Comparison of ENCODE assay signal across 12 cellular contexts in genomic region chr22:38881997-38882396, GRCh38. TPM values are rescaled to one million over a fixed set of nuclear protein-coding genes. Genes with fewer than 3 reads are reported as not detected.
DNase-seq lines count a peak whose midpoint lies in the region; ATAC-seq and TF ChIP-seq lines count a peak whose summit lies in the region.
"Had no signal": no experiment of that assay in that cellular context is flagged by ENCODE, and none has a peak within 500 bp of the region (broad histone marks: within the 10 kb centered on the region; RNA-seq: fewer than 3 reads in every experiment).

No MANE protein-coding gene starts in this region.

- intact Hi-C loops in Right ventricle myocardium superior (cut with DNase I), result no loop called here
- intact Hi-C loops in uterus (cut with DNase I; ENCODE audit: low total_unique reads), result no loop called here

- H3K27ac Mint-ChIP-seq in activated CD4-positive, alpha-beta T cell treated with anti-CD3 and anti-CD28 coated beads, Interleukin-2, amount 10 ng/mL, durations not matched to agents 7 days and 5 days, result peak overlapping the region; percentile 46
- H3K27ac Mint-ChIP-seq: activated naive CD4-positive, alpha-beta T cell treated with anti-CD3 and anti-CD28 coated beads, Interleukin-2, amount 50 U/mL, for 72 hours had no signal

- no peak overlapping the region for H3K9ac ChIP-seq in parathyroid adenoma

- peak; percentile 16 for ATAC-seq in Right ventricle myocardium superior (ENCODE audit: poor library complexity)
- ATAC-seq in GM21360 (IDR thresholded peaks at IDR 0.05; ENCODE audit: unreplicated experiment), result no peak
- ATAC-seq in GM19397 (IDR thresholded peaks at IDR 0.05; ENCODE audit: unreplicated experiment), result no peak
- ATAC-seq: activated naive CD4-positive, alpha-beta T cell treated with anti-CD3 and anti-CD28 coated beads, Interleukin-2, amount 50 U/mL, for 72 hours; stimulated activated naive CD8-positive, alpha-beta T cell treated with anti-CD3 and anti-CD28 coated beads, Interleukin-15, Interleukin-2, amounts not matched to agents 100 U/mL and 50 U/mL, for 24 hours had no signal

- no peaks in the 10 kb centered on the region for H3K27me3 ChIP-seq in parathyroid adenoma (ENCODE audit: control insufficient read depth, insufficient read depth, low read length)
- H3K27me3 ChIP-seq in uterus, result no peaks in the 10 kb centered on the region

- H3K36me3 Mint-ChIP-seq in activated CD4-positive, alpha-beta T cell treated with anti-CD3 and anti-CD28 coated beads, Interleukin-2, amount 10 ng/mL, durations not matched to agents 7 days and 5 days (ENCODE audit: low read depth), result no peaks in the 10 kb centered on the region
- H3K36me3 Mint-ChIP-seq: activated naive CD4-positive, alpha-beta T cell treated with anti-CD3 and anti-CD28 coated beads, Interleukin-2, amount 50 U/mL, for 72 hours had no signal

- H3K4me3 ChIP-seq in parathyroid adenoma (ENCODE audit: low read depth, low read length) (no peak overlapping the region), uterus (no peak overlapping the region)

- no peak for DNase-seq in activated CD4-positive, alpha-beta T cell treated with anti-CD3 and anti-CD28 coated beads, Interleukin-2, amount 10 ng/mL, durations not matched to agents 7 days and 5 days
- DNase-seq in activated CD4-positive, alpha-beta T cell treated with anti-CD3 and anti-CD28 coated beads, Interleukin-2, amount 50 U/mL, for 1 hour, result no peak
- DNase-seq in Right ventricle myocardium superior (no peak), uterus (no peak), kidney glomerular epithelial cell (lab: John Stamatoyannopoulos, UW) (no peak)
- DNase-seq: effector CD4-positive, alpha-beta T cell; stimulated activated CD4-positive, alpha-beta T cell treated with anti-CD3 and anti-CD28 coated beads, Interleukin-4, amount 100 ng/mL, for 4 hours; stimulated activated naive CD8-positive, alpha-beta T cell treated with anti-CD3 and anti-CD28 coated beads, Interleukin-15, Interleukin-2, amounts not matched to agents 100 U/mL and 50 U/mL, for 24 hours had no signal

- H3K4me1 ChIP-seq in parathyroid adenoma, result peaks cover 15% of the 10 kb centered on the region
- peaks cover 0 to 10% of the 10 kb centered on the region in 2 donors for H3K4me1 ChIP-seq in uterus

- peak overlapping the region; percentile 95 for H3K27ac ChIP-seq in parathyroid adenoma
- H3K27ac ChIP-seq in uterus, result peak overlapping the region; percentile 77 to 80

- H3K4me1 Mint-ChIP-seq in activated CD4-positive, alpha-beta T cell treated with anti-CD3 and anti-CD28 coated beads, Interleukin-2, amount 10 ng/mL, durations not matched to agents 7 days and 5 days, result peaks cover 19% of the 10 kb centered on the region

- H3K9me3 ChIP-seq in parathyroid adenoma (ENCODE audit: control insufficient read depth, low read length), result no peaks in the 10 kb centered on the region
- H3K9me3 ChIP-seq in uterus, result no peaks in the 10 kb centered on the region

- CTCF ChIA-PET in activated CD4-positive, alpha-beta T cell treated with anti-CD3 and anti-CD28 coated beads, Interleukin-2, amount 10 ng/mL, durations not matched to agents 7 days and 5 days (lab: Charles Lee), result interaction anchor here (4.2 kb wide), 1 partner anchor 12 kb away, joined by 22 read pairs; no protein-coding TSS in a partner anchor

- H3K79me2 ChIP-seq in parathyroid adenoma, result no peaks in the 10 kb centered on the region

- POLR2A ChIA-PET in activated CD4-positive, alpha-beta T cell treated with anti-CD3 and anti-CD28 coated beads, Interleukin-2, amount 10 ng/mL, durations not matched to agents 7 days and 5 days (lab: Charles Lee), result interaction anchor here (0.6 kb wide), 1 partner anchor 39 kb away, joined by 5 read pairs; no protein-coding TSS in a partner anchor

- H3K36me3 ChIP-seq in parathyroid adenoma (ENCODE audit: control insufficient read depth, insufficient read depth, low read length) (no peaks in the 10 kb centered on the region), uterus (no peaks in the 10 kb centered on the region)

- peaks cover 1% of the 10 kb centered on the region for H3K27me3 Mint-ChIP-seq in activated CD4-positive, alpha-beta T cell treated with anti-CD3 and anti-CD28 coated beads, Interleukin-2, amount 10 ng/mL, durations not matched to agents 7 days and 5 days

- H3K9me3 Mint-ChIP-seq in activated CD4-positive, alpha-beta T cell treated with anti-CD3 and anti-CD28 coated beads, Interleukin-2, amount 10 ng/mL, durations not matched to agents 7 days and 5 days, result no peaks in the 10 kb centered on the region
- H3K9me3 Mint-ChIP-seq: activated naive CD4-positive, alpha-beta T cell treated with anti-CD3 and anti-CD28 coated beads, Interleukin-2, amount 50 U/mL, for 72 hours had no signal

- TF ChIP-seq POLR2A in uterus (IDR thresholded peaks at IDR 0.05), result no peak

- no peak overlapping the region for H3K4me2 ChIP-seq in parathyroid adenoma (ENCODE audit: low read length)

- peak overlapping the region; percentile 83 for H2AFZ ChIP-seq in parathyroid adenoma

- TF ChIP-seq CTCF in parathyroid adenoma (IDR thresholded peaks at IDR 0.05) (no peak), uterus (IDR thresholded peaks at IDR 0.05) (no peak)

- H3K4me3 Mint-ChIP-seq in activated CD4-positive, alpha-beta T cell treated with anti-CD3 and anti-CD28 coated beads, Interleukin-2, amount 10 ng/mL, durations not matched to agents 7 days and 5 days, result no peak overlapping the region

RNA-seq across cellular contexts. Expression of gene CBX6, which starts 10.0 kb away (rescaled TPM):
- total RNA-seq in activated CD4-positive, alpha-beta T cell treated with anti-CD3 and anti-CD28 coated beads, Interleukin-2, amount 10 ng/mL, durations not matched to agents 7 days and 5 days, result 10 to 100 TPM; 56.0 to 60.5 TPM
- total RNA-seq in Right ventricle myocardium superior, result 36.1 TPM
- total RNA-seq in uterus, result 100 to 1,000 TPM in 1 of 4 donors, 10 to 100 TPM in 3; 11.0 to 145 (median 56.4) TPM

RNA-seq across cellular contexts. Expression of gene NPTXR, which starts 38.2 kb away (rescaled TPM):
- total RNA-seq in activated CD4-positive, alpha-beta T cell treated with anti-CD3 and anti-CD28 coated beads, Interleukin-2, amount 10 ng/mL, durations not matched to agents 7 days and 5 days, result 1 to 10 TPM; 1.1 to 1.2 TPM
- total RNA-seq in Right ventricle myocardium superior (16.8 TPM), uterus (10 to 100 TPM in 2 of 4 donors, 1 to 10 TPM in 2; 1.8 to 24.1 (median 10.0) TPM)
